11 cellular contexts compared by ENCODE assay signal in genomic region chr1:116855788-116856187, GRCh38. TPM values are rescaled to one million over a fixed set of nuclear protein-coding genes. Genes with fewer than 3 reads are reported as not detected.
DNase-seq lines count a peak whose midpoint lies in the region; ATAC-seq and TF ChIP-seq lines count a peak whose summit lies in the region.
"Had no signal": no experiment of that assay in that cellular context is flagged by ENCODE, and none has a peak within 500 bp of the region (broad histone marks: within the 10 kb centered on the region; RNA-seq: fewer than 3 reads in every experiment).

No MANE protein-coding gene starts in this region.

- peak overlapping the region; percentile 74 for H3K4me3 Mint-ChIP-seq in type B pancreatic cell
- no peak overlapping the region for H3K4me3 Mint-ChIP-seq in activated T-cell treated with anti-CD3 and anti-CD28 coated beads, Interleukin-2, amount 50 U/mL, for 72 hours
- H3K4me3 Mint-ChIP-seq: T-helper 2 cell treated with Interferon-gamma antibody and Interleukin-4, amounts not matched to agents 5 μg/mL and 100 μg/mL, for 36 hours had no signal

- no peak overlapping the region for H3K4me3 ChIP-seq in psoas muscle

- peaks cover 0 to 1% (median 0%) of the 10 kb centered on the region in 3 donors for H3K27me3 ChIP-seq in psoas muscle (ENCODE audit: insufficient read depth in 3 of 3, low read length in 2 of 3)

- no peaks in the 10 kb centered on the region for H3K36me3 ChIP-seq in psoas muscle (ENCODE audit: insufficient read depth in 1 of 2, low read depth in 1 of 2)

- no peaks in the 10 kb centered on the region for H3K4me1 ChIP-seq in psoas muscle

- no peaks in the 10 kb centered on the region for H3K36me3 Mint-ChIP-seq in type B pancreatic cell
- no peaks in the 10 kb centered on the region for H3K36me3 Mint-ChIP-seq in activated T-cell treated with anti-CD3 and anti-CD28 coated beads, Interleukin-2, amount 50 U/mL, for 72 hours (ENCODE audit: insufficient read depth in 2 of 2)

- intact Hi-C loops in psoas muscle (cut with DNase I), result loop anchor here in 1 of 2 donors (10.0 kb wide), 1 partner anchor 199 kb away; no protein-coding TSS in a partner anchor

- no peaks in the 10 kb centered on the region for H3K9me3 Mint-ChIP-seq in type B pancreatic cell
- H3K9me3 Mint-ChIP-seq in activated T-cell treated with anti-CD3 and anti-CD28 coated beads, Interleukin-2, amount 50 U/mL, for 72 hours, result no peaks in the 10 kb centered on the region
- H3K9me3 Mint-ChIP-seq: activated T-helper 2 cell treated with anti-CD3 and anti-CD28 coated beads, Interferon-gamma antibody, Interleukin-2, Interleukin-4, amounts not matched to agents 10 μg/mL and 5 μg/mL and 100 μg/mL, durations not matched to agents 14 hours and 24 hours and 36 hours; T-helper 2 cell treated with Interferon-gamma antibody and Interleukin-4, amounts not matched to agents 5 μg/mL and 100 μg/mL, for 36 hours had no signal

- DNase-seq in NCI-H345 (lab: John Stamatoyannopoulos, UW) (peak; percentile 21), NCI-H345 treated with DMSO at 0.1 percent for 48 hours (lab: John Stamatoyannopoulos, UW; ENCODE audit: unreplicated experiment) (no peak), NCI-H510A treated with DMSO at 0.1 percent for 48 hours (lab: John Stamatoyannopoulos, UW) (peak; percentile 52), fibroblast of gingiva (ENCODE audit: low read depth) (peak; percentile 76), type B pancreatic cell (ENCODE audit: extremely low spot score, unreplicated experiment) (no peak), psoas muscle (no peak)
- DNase-seq in stimulated activated CD8-positive, alpha-beta memory T cell treated with anti-CD3 and anti-CD28 coated beads, Interleukin-4, amount 100 ng/mL, for 48 hours, result no peak
- DNase-seq in activated T-cell treated with anti-CD3 and anti-CD28 coated beads, Interleukin-2, amount 50 U/mL, for 72 hours, result no peak

- H3K4me1 Mint-ChIP-seq in type B pancreatic cell (ENCODE audit: unreplicated experiment), result peaks cover 56% of the 10 kb centered on the region
- peaks cover 25% of the 10 kb centered on the region for H3K4me1 Mint-ChIP-seq in activated T-cell treated with anti-CD3 and anti-CD28 coated beads, Interleukin-2, amount 50 U/mL, for 72 hours (ENCODE audit: low read depth)

- no peaks in the 10 kb centered on the region for H3K27me3 Mint-ChIP-seq in type B pancreatic cell
- peaks cover 8% of the 10 kb centered on the region for H3K27me3 Mint-ChIP-seq in activated T-cell treated with anti-CD3 and anti-CD28 coated beads, Interleukin-2, amount 50 U/mL, for 72 hours (ENCODE audit: low read depth)

- no peak overlapping the region for H3K27ac ChIP-seq in psoas muscle

- TF ChIP-seq CTCF in type B pancreatic cell (conservative IDR thresholded peaks at IDR 0.05) (no peak), psoas muscle (IDR thresholded peaks at IDR 0.05) (no peak)

- no peak for ATAC-seq in psoas muscle
- ATAC-seq in activated T-cell treated with anti-CD3 and anti-CD28 coated beads, Interleukin-2, amount 50 U/mL, for 72 hours (replicated peaks in 1 of 2), result no peak
- ATAC-seq: HCT116 had no signal

- peak overlapping the region; percentile 95 for H3K27ac Mint-ChIP-seq in type B pancreatic cell
- H3K27ac Mint-ChIP-seq in activated T-cell treated with anti-CD3 and anti-CD28 coated beads, Interleukin-2, amount 50 U/mL, for 72 hours, result no peak overlapping the region
- H3K27ac Mint-ChIP-seq: activated T-helper 2 cell treated with anti-CD3 and anti-CD28 coated beads, Interferon-gamma antibody, Interleukin-2, Interleukin-4, amounts not matched to agents 10 μg/mL and 5 μg/mL and 100 μg/mL, durations not matched to agents 14 hours and 24 hours and 36 hours; T-helper 2 cell treated with Interferon-gamma antibody and Interleukin-4, amounts not matched to agents 5 μg/mL and 100 μg/mL, for 36 hours had no signal

- WGBS in psoas muscle, 3 donors, result 40 to 51% (median 46%) methylated on average over 3 of the region's 3 CpGs

- no peaks in the 10 kb centered on the region for H3K9me3 ChIP-seq in psoas muscle

RNA-seq across cellular contexts. Expression of gene PTGFRN, which starts 53.9 kb away (rescaled TPM):
- total RNA-seq in type B pancreatic cell (ENCODE audit: low replicate concordance) (57.7 and 80.0 TPM in 2 replicates), psoas muscle (1 to 10 TPM; 2.3 to 8.1 (median 4.5) TPM)
- polyA plus RNA-seq in psoas muscle, result 1 to 10 TPM in 2 of 3 donors, under 1 TPM in 1; 0.79 to 1.6 (median 1.5) TPM
- total RNA-seq in activated T-cell treated with anti-CD3 and anti-CD28 coated beads, Interleukin-2, amount 50 U/mL, for 72 hours, result 10 to 100 TPM; 14.0 to 14.8 TPM

Comparison
In these comparisons a context has a peak if more than half of its experiments do, and no peak if none do; other contexts are left out.
1. DNase-seq: peak in NCI-H345 (single experiment), NCI-H510A treated with DMSO at 0.1 percent for 48 hours (single experiment) and fibroblast of gingiva (single experiment); none in NCI-H345 treated with DMSO at 0.1 percent for 48 hours (single experiment), type B pancreatic cell (single experiment), psoas muscle (0 of 2), stimulated activated CD8-positive, alpha-beta memory T cell treated with anti-CD3 and anti-CD28 coated beads, Interleukin-4, amount 100 ng/mL, for 48 hours (single experiment) and activated T-cell treated with anti-CD3 and anti-CD28 coated beads, Interleukin-2, amount 50 U/mL, for 72 hours (0 of 2).